Comparison of ENCODE assay signal across 14 cellular contexts in the genomic region with DNA sequence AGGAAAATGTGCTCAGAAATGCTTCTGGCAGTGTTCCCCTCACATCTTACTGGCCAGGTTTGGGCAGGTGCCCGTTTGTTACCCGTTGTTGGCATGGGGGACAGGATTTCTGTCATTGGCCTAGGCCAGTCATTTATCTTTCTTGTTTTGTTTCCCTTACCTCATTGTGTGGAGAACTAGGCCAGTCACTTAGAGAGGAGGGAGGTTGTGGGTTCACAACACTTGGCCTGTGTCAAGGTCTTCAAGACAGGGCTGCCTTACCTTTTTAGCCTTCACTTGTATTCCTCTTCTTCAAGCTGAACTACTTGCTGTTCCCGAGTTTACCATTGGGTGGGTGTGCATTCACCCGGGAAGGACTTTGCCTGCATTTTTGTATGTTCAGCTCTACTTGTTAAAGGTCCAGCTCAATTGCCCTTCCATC. TPM values are rescaled to one million over a fixed set of nuclear protein-coding genes. Genes with fewer than 3 reads are reported as not detected.
DNase-seq lines count a peak whose midpoint lies in the region; ATAC-seq and TF ChIP-seq lines count a peak whose summit lies in the region.
"Had no signal": no experiment of that assay in that cellular context is flagged by ENCODE, and none has a peak within 500 bp of the region (broad histone marks: within the 10 kb centered on the region; RNA-seq: fewer than 3 reads in every experiment).

No MANE protein-coding gene starts in this region.

- H3K4me1 Mint-ChIP-seq in GM23338: peaks cover 2% of the 10 kb centered on the region; the same call in 2 of the 3 replicates
- H3K4me1 Mint-ChIP-seq in activated naive CD4-positive, alpha-beta T cell treated with anti-CD3 and anti-CD28 coated beads, Interleukin-2, amount 10 ng/mL, durations not matched to agents 7 days and 5 days: no peaks in the 10 kb centered on the region

- no peak overlapping the region for H3K4me3 ChIP-seq in GM23338
- H3K4me3 ChIP-seq in retinal pigment epithelial cell (ENCODE audit: low read length): no peak overlapping the region

- no peaks in the 10 kb centered on the region for H3K4me1 ChIP-seq in GM23338 (ENCODE audit: insufficient read depth)

- H3K27me3 ChIP-seq in GM23338 (ENCODE audit: insufficient read depth): no peaks in the 10 kb centered on the region

- H3F3A ChIP-seq in GM23338 (replicated peaks; ENCODE audit: low read depth): 0 out of 2 replicates have a peak, but pooled peaks cover 6% of the 10 kb centered on the region

- CTCF ChIA-PET in activated naive CD4-positive, alpha-beta T cell treated with anti-CD3 and anti-CD28 coated beads, Interleukin-2, amount 10 ng/mL, durations not matched to agents 7 days and 5 days (lab: Charles Lee): interaction anchor here (1.2 kb wide), 1 partner anchor 79 kb away, joined by 3 read pairs; no protein-coding TSS in a partner anchor

- H3K27ac ChIP-seq in GM23338 (ENCODE audit: low read depth): no peak overlapping the region
- H3K27ac ChIP-seq: HL-60 had no signal

- TF ChIP-seq CTCF in GM23338 (conservative IDR thresholded peaks at IDR 0.05; ENCODE audit: low read depth in 2 of 2) (peak; percentile 22 to 45; a peak in 3 of 4 replicates), retinal pigment epithelial cell (conservative IDR thresholded peaks at IDR 0.05; ENCODE audit: low read depth, low read length) (peak; percentile 49)

- intact Hi-C loops in left ventricle myocardium superior (cut with micrococcal nuclease): no loop called here

- H3K9me3 Mint-ChIP-seq in GM23338: no peaks in the 10 kb centered on the region
- H3K9me3 Mint-ChIP-seq in activated naive CD4-positive, alpha-beta T cell treated with anti-CD3 and anti-CD28 coated beads, Interleukin-2, amount 10 ng/mL, durations not matched to agents 7 days and 5 days: no peaks in the 10 kb centered on the region

- H3K36me3 Mint-ChIP-seq in GM23338 (ENCODE audit: low read depth): no peaks in the 10 kb centered on the region
- H3K36me3 Mint-ChIP-seq in activated naive CD4-positive, alpha-beta T cell treated with anti-CD3 and anti-CD28 coated beads, Interleukin-2, amount 10 ng/mL, durations not matched to agents 7 days and 5 days: peaks cover 3% of the 10 kb centered on the region

- no peak overlapping the region for H3K4me2 ChIP-seq in GM23338

- peak; percentile 62 for ATAC-seq in GM23338
- peak; percentile 79 for ATAC-seq in left ventricle myocardium superior

- no peaks in the 10 kb centered on the region for H3K27me3 Mint-ChIP-seq in GM23338 (ENCODE audit: insufficient read depth, low read depth, poor library complexity)
- H3K27me3 Mint-ChIP-seq in activated naive CD4-positive, alpha-beta T cell treated with anti-CD3 and anti-CD28 coated beads, Interleukin-2, amount 10 ng/mL, durations not matched to agents 7 days and 5 days: no peaks in the 10 kb centered on the region

- H2AFZ ChIP-seq in GM23338: no peak overlapping the region

- H3K4me3 Mint-ChIP-seq in GM23338: no peak overlapping the region
- H3K4me3 Mint-ChIP-seq in activated naive CD4-positive, alpha-beta T cell treated with anti-CD3 and anti-CD28 coated beads, Interleukin-2, amount 10 ng/mL, durations not matched to agents 7 days and 5 days: no peak overlapping the region

- no peaks in the 10 kb centered on the region; the same call in 1 of the 2 replicates for H4K20me1 ChIP-seq in GM23338 (replicated peaks; ENCODE audit: insufficient read depth)

- H3K79me2 ChIP-seq in GM23338 (replicated peaks; ENCODE audit: insufficient read depth): peaks cover 70% of the 10 kb centered on the region

- H3K36me3 ChIP-seq in GM23338 (ENCODE audit: insufficient read depth): no peaks in the 10 kb centered on the region

- H3K27ac Mint-ChIP-seq in GM23338: no peak overlapping the region
- no peak overlapping the region for H3K27ac Mint-ChIP-seq in activated naive CD4-positive, alpha-beta T cell treated with anti-CD3 and anti-CD28 coated beads, Interleukin-2, amount 10 ng/mL, durations not matched to agents 7 days and 5 days

- H3K9me2 ChIP-seq in GM23338 (ENCODE audit: insufficient read depth): no peaks in the 10 kb centered on the region

- peak; percentile 41 for DNase-seq in GM23338 (ENCODE audit: low spot score)
- peak; percentile 37 for DNase-seq in amniotic epithelial cell (ENCODE audit: low read depth)
- no peak for DNase-seq in left ventricle myocardium superior
- DNase-seq in retinal pigment epithelial cell (ENCODE audit: low read depth): no peak
- no peak for DNase-seq in activated naive CD4-positive, alpha-beta T cell (lab: John Stamatoyannopoulos, UW)
- no peak for DNase-seq in activated gamma-delta T cell treated with Interleukin-2 at 50 U/mL for 16 hours
- DNase-seq in HK-2 (ENCODE audit: unreplicated experiment): no peak
- no peak for DNase-seq in activated naive CD4-positive, alpha-beta T cell treated with anti-CD3 and anti-CD28 coated beads, Interleukin-2, amount 10 ng/mL, durations not matched to agents 7 days and 5 days
- DNase-seq: activated T-cell treated with anti-CD3 and anti-CD28 coated beads for 4 hours; Calu3; head of caudate nucleus; NCI-H1694; stimulated activated naive CD4-positive, alpha-beta T cell treated with Interleukin-2 at 50 U/mL for 16 hours had no signal

TF ChIP-seq in GM23338, 12 proteins besides CTCF, POLR2A, EP300 and RAD21 (continues in another document):
- TF ChIP-seq ZNF462 (CRISPR knock-in tag; IDR thresholded peaks at IDR 0.05): no peak
- TF ChIP-seq JUNB (IDR thresholded peaks at IDR 0.05; ENCODE audit: unreplicated experiment): no peak
- TF ChIP-seq CREB1 (CRISPR knock-in tag; IDR thresholded peaks at IDR 0.05; ENCODE audit: low read depth): no peak

RNA-seq across cellular contexts. Expression of gene SNX25, which starts 17.7 kb away (rescaled TPM):
- total RNA-seq in GM23338 (2014; rRNA removed; shearing (Covaris generic)): 17.7 and 25.0 TPM in 2 replicates
- polyA plus RNA-seq in GM23338 (2016; fragmentation: Nextera tagmentation; extraction: Ambion mirVana): 6.9 TPM in 2 replicates
- total RNA-seq in left ventricle myocardium superior: 10.0 TPM

RNA-seq across cellular contexts. Expression of gene CFAP97, which starts 23.3 kb away (rescaled TPM):
- total RNA-seq in GM23338 (2014; rRNA removed; shearing (Covaris generic)): 37.7 and 38.4 TPM in 2 replicates
- 59.2 and 73.3 TPM in 2 replicates for polyA plus RNA-seq in GM23338 (2016; fragmentation: Nextera tagmentation; extraction: Ambion mirVana)
- 9.8 TPM for total RNA-seq in left ventricle myocardium superior

Comparison
In these comparisons a context has a peak if more than half of its experiments do, and no peak if none do; other contexts are left out.
1. DNase-seq: peak in GM23338 (single experiment) and amniotic epithelial cell (single experiment); none in left ventricle myocardium superior (single experiment), retinal pigment epithelial cell (single experiment), activated naive CD4-positive, alpha-beta T cell (0 of 4), activated gamma-delta T cell treated with Interleukin-2 at 50 U/mL for 16 hours (single experiment), HK-2 (single experiment) and activated naive CD4-positive, alpha-beta T cell treated with anti-CD3 and anti-CD28 coated beads, Interleukin-2, amount 10 ng/mL, durations not matched to agents 7 days and 5 days (single experiment).